In genomic region chr3:126654571-126655393, GRCh38 we compare ENCODE assay signal across 8 cellular contexts. TPM values are rescaled to one million over a fixed set of nuclear protein-coding genes. Genes with fewer than 3 reads are reported as not detected.
DNase-seq lines count a peak whose midpoint lies in the region; ATAC-seq and TF ChIP-seq lines count a peak whose summit lies in the region.

TXNRD3 (minus strand) TSS chr3:126655124.

- peaks cover 0 to 21% (median 11%) of the 10 kb centered on the region in 6 donors for H3K4me1 ChIP-seq in spleen

- peak within 1 kb of the TSS; percentile 51 to 86 (median 72) for H3K4me3 ChIP-seq in spleen

- H3K27ac ChIP-seq in spleen, result peak within 1 kb of the TSS; percentile 58 to 87 (median 81)

- no peaks in the 10 kb centered on the region for H3K36me3 ChIP-seq in spleen

- 1 to 5% (median 1%) methylated on average over 30 to 102 of the region's 102 CpGs for WGBS in spleen, 5 donors

- intact Hi-C loops in spleen (cut with DNase I; ENCODE audit: low total_unique reads), result loop anchor here (10.0 kb wide), 1 partner anchor 130 kb away; the partner anchor contains the start of gene CHST13

- no peak for ATAC-seq in HG03159 (IDR thresholded peaks at IDR 0.05; ENCODE audit: unreplicated experiment)

- H3K9me3 ChIP-seq in spleen, result peaks cover 0 to 6% (median 0%) of the 10 kb centered on the region in 8 donors

- in situ Hi-C loops in G401 (cut with HindIII; ENCODE audit: low sequenced_read_pairs), result no loop called here

- TF ChIP-seq POLR2A in spleen (IDR thresholded peaks at IDR 0.05), result peak in 1 of 3 donors; percentile 30

- H3K27me3 ChIP-seq in spleen (replicated peaks in 1 of 7), result peaks cover 0 to 49% (median 4%) of the 10 kb centered on the region in 7 donors

- TF ChIP-seq CTCF in spleen (IDR thresholded peaks at IDR 0.05 in 8 of 11, conservative IDR thresholded peaks at IDR 0.05 in 3 of 11), result peak in 3 of 11 experiments; percentile 9 to 26 (median 10)

- DNase-seq in G401 (ENCODE audit: low spot score), result peak; percentile 82
- peak; percentile 25 for DNase-seq in NCI-H187 treated with DMSO at 0.1 percent for 48 hours (lab: John Stamatoyannopoulos, UW)
- DNase-seq in activated CD4-positive, CD25-positive, alpha-beta regulatory T cell treated with anti-CD3 and anti-CD28 coated beads, Interleukin-2, amount 50 U/mL, for 72 hours, result peak; percentile 76
- peak; percentile 42 for DNase-seq in central memory CD4-positive, alpha-beta T cell
- peak; percentile 91 for DNase-seq in islet precursor cell
- DNase-seq in spleen, result peak; percentile 91
- DNase-seq in SIG-M5 treated with dmso at 0.1 percent for 504 hours (lab: John Stamatoyannopoulos, UW; ENCODE audit: unreplicated experiment), result no peak

RNA-seq across cellular contexts. Expression of gene TXNRD3, which starts in this region (rescaled TPM):
- 13.2 and 21.5 TPM in 2 replicates for total RNA-seq in G401 (2014; rRNA removed; shearing (Covaris generic))
- total RNA-seq in spleen, result 10 to 100 TPM in 1 of 7 donors, 1 to 10 TPM in 6; 3.7 to 12.9 (median 7.6) TPM
- 1 to 10 TPM; 3.7 to 5.8 (median 5.1) TPM for polyA plus RNA-seq in spleen
